23 cellular contexts compared by ENCODE assay signal in the genomic region with DNA sequence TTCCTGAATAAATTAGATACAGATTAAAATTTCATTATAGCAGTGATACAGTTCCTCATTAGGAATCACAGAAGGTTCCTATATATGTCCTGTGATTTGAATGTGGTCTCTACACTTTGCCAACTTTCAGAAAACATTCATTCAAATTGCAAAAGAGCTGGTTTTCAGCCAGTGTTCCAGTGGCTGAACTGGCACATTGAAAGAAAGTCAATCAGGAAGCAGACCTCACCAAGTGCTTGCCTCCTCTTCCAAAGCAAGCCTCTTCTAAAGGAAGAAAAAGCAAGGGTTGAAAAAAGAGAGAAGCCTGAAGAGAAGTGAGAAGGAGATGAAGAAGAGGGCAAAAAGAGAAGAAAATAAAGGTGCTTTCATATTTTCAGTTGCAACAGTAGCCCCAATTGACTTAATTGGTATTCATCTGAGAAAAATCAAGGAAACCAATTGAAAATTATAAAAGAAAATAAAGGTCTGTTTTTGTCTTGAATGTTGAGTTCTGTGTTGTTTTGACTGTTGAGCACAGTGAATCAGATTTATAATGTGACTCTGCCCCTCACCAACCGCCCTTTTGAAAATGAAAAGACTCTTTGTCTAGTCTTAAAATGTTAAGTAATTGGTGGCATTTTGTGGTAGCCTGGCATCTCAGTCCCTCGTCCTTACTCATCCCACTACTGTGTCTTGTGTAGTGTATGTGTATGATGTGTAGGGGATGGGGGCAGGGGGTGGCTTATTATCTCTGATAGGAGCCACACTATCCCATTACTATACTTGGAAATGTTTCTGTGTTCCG. TPM values are rescaled to one million over a fixed set of nuclear protein-coding genes. Genes with fewer than 3 reads are reported as not detected.
"Had no signal": no experiment of that assay in that cellular context is flagged by ENCODE, and none has a peak within 500 bp of the region (broad histone marks: within the 10 kb centered on the region; RNA-seq: fewer than 3 reads in every experiment).

No MANE protein-coding gene starts in this region.

- H3K9me3 ChIP-seq: sigmoid colon, spleen, testis, upper lobe of right lung had no signal

- H3K4me3 ChIP-seq: sigmoid colon, spleen, testis, upper lobe of right lung had no signal

- H3K27me3 Mint-ChIP-seq: activated CD8-positive, alpha-beta memory T cell treated with anti-CD3 and anti-CD28 coated beads, Interleukin-2, amount 10 ng/mL, durations not matched to agents 7 days and 5 days; activated naive CD8-positive, alpha-beta T cell treated with anti-CD3 and anti-CD28 coated beads, Interleukin-2, amount 50 U/mL, for 24 hours; stimulated activated naive CD8-positive, alpha-beta T cell treated with anti-CD3 and anti-CD28 coated beads, Interleukin-15, amount 100 ng/mL, for 72 hours had no signal

- H3K36me3 Mint-ChIP-seq: activated CD8-positive, alpha-beta memory T cell treated with anti-CD3 and anti-CD28 coated beads, Interleukin-2, amount 10 ng/mL, durations not matched to agents 7 days and 5 days had no signal

- H3K9me3 Mint-ChIP-seq: activated naive CD4-positive, alpha-beta T cell treated with anti-CD3 and anti-CD28 coated beads for 36 hours; activated naive CD8-positive, alpha-beta T cell treated with anti-CD3 and anti-CD28 coated beads, Interleukin-2, amount 50 U/mL, for 24 hours; activated T-helper 2 cell treated with anti-CD3 and anti-CD28 coated beads, Interferon-gamma antibody, Interleukin-2, Interleukin-4, amounts not matched to agents 10 μg/mL and 5 μg/mL and 100 μg/mL, durations not matched to agents 14 hours and 24 hours and 36 hours; nephron; stimulated activated naive CD8-positive, alpha-beta T cell treated with anti-CD3 and anti-CD28 coated beads, Interleukin-15, amount 100 ng/mL, for 72 hours had no signal

- H3K27ac Mint-ChIP-seq: activated CD8-positive, alpha-beta memory T cell treated with anti-CD3 and anti-CD28 coated beads, Interleukin-2, amount 10 ng/mL, durations not matched to agents 7 days and 5 days; activated naive CD4-positive, alpha-beta T cell treated with anti-CD3 and anti-CD28 coated beads for 36 hours; activated naive CD8-positive, alpha-beta T cell treated with anti-CD3 and anti-CD28 coated beads, Interleukin-2, amount 50 U/mL, for 24 hours; activated T-helper 2 cell treated with anti-CD3 and anti-CD28 coated beads, Interferon-gamma antibody, Interleukin-2, Interleukin-4, amounts not matched to agents 10 μg/mL and 5 μg/mL and 100 μg/mL, durations not matched to agents 14 hours and 24 hours and 36 hours; nephron; stimulated activated naive CD8-positive, alpha-beta T cell treated with anti-CD3 and anti-CD28 coated beads, Interleukin-15, amount 100 ng/mL, for 72 hours had no signal

- H3K36me3 ChIP-seq: sigmoid colon, spleen, upper lobe of right lung had no signal

- DNase-seq: activated CD4-positive, alpha-beta T cell treated with anti-CD3 and anti-CD28 coated beads for 1 hour; activated CD4-positive, alpha-beta T cell treated with anti-CD3 and anti-CD28 coated beads, Interleukin-2, amount 50 U/mL, for 48 hours; activated CD8-positive, alpha-beta memory T cell treated with anti-CD3 and anti-CD28 coated beads, Interleukin-2, amount 10 ng/mL, durations not matched to agents 7 days and 5 days; activated naive CD4-positive, alpha-beta T cell treated with anti-CD3 and anti-CD28 coated beads for 36 hours; activated naive CD8-positive, alpha-beta T cell treated with anti-CD3 and anti-CD28 coated beads, Interleukin-2, amount 50 U/mL, for 24 hours; activated T-cell treated with anti-CD3 and anti-CD28 coated beads, Interleukin-2, amount 50 U/mL, for 1 hour; glutamatergic neuron; hypothalamus; kidney glomerular epithelial cell; sigmoid colon; spleen; stimulated activated CD4-positive, alpha-beta T cell treated with anti-CD3 and anti-CD28 coated beads, Interleukin-1b, Interleukin-23, amount 100 ng/mL, for 48 hours; stimulated activated naive CD8-positive, alpha-beta T cell treated with anti-CD3 and anti-CD28 coated beads, Interleukin-15, amount 100 ng/mL, for 72 hours; T-helper 1 cell; T1000; testis; upper lobe of right lung had no signal

- H3K4me1 Mint-ChIP-seq: activated CD8-positive, alpha-beta memory T cell treated with anti-CD3 and anti-CD28 coated beads, Interleukin-2, amount 10 ng/mL, durations not matched to agents 7 days and 5 days; activated naive CD8-positive, alpha-beta T cell treated with anti-CD3 and anti-CD28 coated beads, Interleukin-2, amount 50 U/mL, for 24 hours; nephron; stimulated activated naive CD8-positive, alpha-beta T cell treated with anti-CD3 and anti-CD28 coated beads, Interleukin-15, amount 100 ng/mL, for 72 hours had no signal

- H3K4me1 ChIP-seq: sigmoid colon, spleen, testis, upper lobe of right lung had no signal

- H3K4me3 Mint-ChIP-seq: activated CD8-positive, alpha-beta memory T cell treated with anti-CD3 and anti-CD28 coated beads, Interleukin-2, amount 10 ng/mL, durations not matched to agents 7 days and 5 days; activated naive CD4-positive, alpha-beta T cell treated with anti-CD3 and anti-CD28 coated beads for 36 hours; activated naive CD8-positive, alpha-beta T cell treated with anti-CD3 and anti-CD28 coated beads, Interleukin-2, amount 50 U/mL, for 24 hours; nephron; stimulated activated naive CD8-positive, alpha-beta T cell treated with anti-CD3 and anti-CD28 coated beads, Interleukin-15, amount 100 ng/mL, for 72 hours had no signal

- H3K27ac ChIP-seq: sigmoid colon, spleen, testis, upper lobe of right lung, VCaP had no signal

- H3K27me3 ChIP-seq: sigmoid colon, spleen, testis, upper lobe of right lung had no signal

- ATAC-seq: activated CD8-positive, alpha-beta memory T cell treated with anti-CD3 and anti-CD28 coated beads, Interleukin-2, amount 10 ng/mL, durations not matched to agents 7 days and 5 days; activated naive CD8-positive, alpha-beta T cell treated with anti-CD3 and anti-CD28 coated beads, Interleukin-2, amount 50 U/mL, for 24 hours; stimulated activated naive CD8-positive, alpha-beta T cell treated with anti-CD3 and anti-CD28 coated beads, Interleukin-15, amount 100 ng/mL, for 72 hours; upper lobe of right lung had no signal

RNA-seq across cellular contexts. Expression of a gene that starts 12.5 kb away (rescaled TPM):
- total RNA-seq: fibroblast of villous mesenchyme, osteocyte, pulmonary artery endothelial cell, upper lobe of right lung had no signal
